In genomic region chr19:18274776-18275356, GRCh38 we compare ENCODE assay signal across 8 cellular contexts. TPM values are rescaled to one million over a fixed set of nuclear protein-coding genes. Genes with fewer than 3 reads are reported as not detected.
DNase-seq lines count a peak whose midpoint lies in the region; ATAC-seq, FAIRE-seq and TF ChIP-seq lines count a peak whose summit lies in the region.
"Had no signal": no experiment of that assay in that cellular context is flagged by ENCODE, and none has a peak within 500 bp of the region (broad histone marks: within the 10 kb centered on the region; RNA-seq: fewer than 3 reads in every experiment).

No MANE protein-coding gene starts in this region.

- peak; percentile 88 for FAIRE-seq in endothelial cell of umbilical vein (lab: Jason Lieb, UNC)

- H3K36me3 ChIP-seq in HCT116 (ENCODE audit: control insufficient read depth in 1 of 2, insufficient read depth in 2 of 2, low read length in 2 of 2) (0 out of 4 replicates have a peak, but pooled peaks cover 0 to 4% of the 10 kb centered on the region in 2 experiments), SJCRH30 (peaks cover 10% of the 10 kb centered on the region), endothelial cell of umbilical vein (ENCODE audit: control insufficient read depth in 2 of 2, extremely low read depth in 1 of 2, insufficient read depth in 2 of 2, low read length in 2 of 2) (peaks cover 0 to 2% of the 10 kb centered on the region in 2 experiments)

- H3K4me2 ChIP-seq in HCT116 (ENCODE audit: low read length) (peak overlapping the region; percentile 87), endothelial cell of umbilical vein (ENCODE audit: insufficient read depth, low read length) (peak overlapping the region; percentile 40)

- intact Hi-C loops in HCT116 (cut with micrococcal nuclease) (loop anchor here (1.0 to 5.0 kb wide), 3 partner anchors 30 to 83 kb away; partner anchors contain the start of gene PGPEP1), endothelial cell of umbilical vein (cut with micrococcal nuclease) (loop anchor here (5.0 kb wide), 1 partner anchor 67 kb away; the partner anchor contains the start of gene PGPEP1)

- RAD21 ChIA-PET in HCT116 (lab: Charles Lee; ENCODE audit: low non-redundant PET in 1 of 2, low total read pairs in 2 of 2, uncharacterized antibody in 2 of 2, unreplicated experiment in 2 of 2), result interaction anchor here (0.7 to 1.7 kb wide), 3 partner anchors 21 to 54 kb away, joined by 3 to 10 read pairs (median 3); no protein-coding TSS in a partner anchor

- BruUV-seq in HCT116 (replicated peaks; lab: Mats Ljungman, UMichigan) (no TSS peak), endothelial cell of umbilical vein (replicated peaks; lab: Mats Ljungman, UMichigan) (no TSS peak)

- peaks cover 57 to 72% of the 10 kb centered on the region in 2 experiments for H3K4me1 ChIP-seq in HCT116 (ENCODE audit: control insufficient read depth in 1 of 2, insufficient read depth in 2 of 2, low read length in 2 of 2)
- peaks cover 10% of the 10 kb centered on the region for H3K4me1 ChIP-seq in SJCRH30
- peaks cover 23% of the 10 kb centered on the region for H3K4me1 ChIP-seq in endothelial cell of umbilical vein (ENCODE audit: control insufficient read depth, extremely low read depth, insufficient read depth, low read length)

- TF ChIP-seq POLR2A in HCT116 (IDR thresholded peaks at IDR 0.05; ENCODE audit: borderline replicate concordance, extremely low read depth, insufficient read depth, insufficient read length) (no peak), endothelial cell of umbilical vein (IDR thresholded peaks at IDR 0.05; ENCODE audit: low read depth, low read length) (peak; percentile 54)

- H2AFZ ChIP-seq in HCT116 (ENCODE audit: low read depth, low read length, poor library complexity, severe bottlenecking), result no peak overlapping the region
- H2AFZ ChIP-seq in endothelial cell of umbilical vein (ENCODE audit: low read depth, low read length), result no peak overlapping the region

- ATAC-seq in HCT116, result peak; percentile 82
- no peak for ATAC-seq in GM18867 (IDR thresholded peaks at IDR 0.05; ENCODE audit: unreplicated experiment)
- no peak for ATAC-seq in HG02610 (IDR thresholded peaks at IDR 0.05; ENCODE audit: unreplicated experiment)
- no peak for ATAC-seq in GM21367 (IDR thresholded peaks at IDR 0.05; ENCODE audit: unreplicated experiment)

- CTCF ChIA-PET in HCT116 (lab: Charles Lee) (interaction anchor here (0.7 to 2.3 kb wide), 10 partner anchors 18 to 162 kb away, joined by 3 to 15 read pairs (median 3); a partner anchor contains a TSS), endothelial cell of umbilical vein (lab: Charles Lee) (interaction anchor here (1.0 to 3.8 kb wide), 11 partner anchors 23 to 136 kb away, joined by 3 to 38 read pairs (median 4); partner anchors contain the start of genes GDF15 and LSM4)

- dilution Hi-C loops in endothelial cell of umbilical vein (cut with MboI; ENCODE audit: extremely low pct_ligation_motif_present, low sequenced_read_pairs), result no loop called here

- no peak for TF ChIP-seq CTCF in HCT116 (IDR thresholded peaks at IDR 0.05 in 2 of 3, conservative IDR thresholded peaks at IDR 0.05 in 1 of 3; ENCODE audit: borderline replicate concordance in 1 of 3, insufficient read depth in 1 of 3, low read depth in 2 of 3, low read length in 2 of 3)
- no peak for TF ChIP-seq CTCF in endothelial cell of umbilical vein (IDR thresholded peaks at IDR 0.05; ENCODE audit: extremely low read depth in 1 of 2, insufficient read depth in 1 of 2, low read depth in 1 of 2, low read length in 2 of 2)

- DNase-seq in HCT116 (ENCODE audit: low read depth, low spot score), result no peak
- peak; percentile 59 to 62 for DNase-seq in SJCRH30
- DNase-seq in endothelial cell of umbilical vein (ENCODE audit: low read depth, low spot score), result peak; percentile 81
- DNase-seq in mucosa of gallbladder (ENCODE audit: low spot score), result peak; percentile 91

- H3K27me3 ChIP-seq in HCT116 (ENCODE audit: insufficient read depth, low read length) (no peaks in the 10 kb centered on the region), SJCRH30 (no peaks in the 10 kb centered on the region), endothelial cell of umbilical vein (ENCODE audit: control insufficient read depth in 2 of 2, insufficient read depth in 2 of 2, low read length in 2 of 2) (no peaks in the 10 kb centered on the region)

- H4K20me1 ChIP-seq in HCT116 (ENCODE audit: insufficient read depth) (no peaks in the 10 kb centered on the region), endothelial cell of umbilical vein (replicated peaks; ENCODE audit: control insufficient read depth, extremely low read depth, insufficient read depth, low read length) (peaks cover 5% of the 10 kb centered on the region)

- H3K27ac ChIP-seq in HCT116 (ENCODE audit: low read depth, low read length), result peak overlapping the region; percentile 92
- no peak overlapping the region for H3K27ac ChIP-seq in SJCRH30
- no peak overlapping the region for H3K27ac ChIP-seq in endothelial cell of umbilical vein (ENCODE audit: insufficient read depth, low read depth, low read length)
- H3K27ac ChIP-seq: VCaP had no signal

- H3K79me2 ChIP-seq in HCT116 (ENCODE audit: insufficient read depth, low read length), result peaks cover 24% of the 10 kb centered on the region
- H3K79me2 ChIP-seq in endothelial cell of umbilical vein (ENCODE audit: control insufficient read depth, insufficient read depth, low read length), result peaks cover 19% of the 10 kb centered on the region

- no peak for TF ChIP-seq RAD21 in HCT116 (IDR thresholded peaks at IDR 0.05; ENCODE audit: low read depth)

- H3K9me2 ChIP-seq in HCT116 (ENCODE audit: insufficient read depth), result no peaks in the 10 kb centered on the region

- H3K9me3 ChIP-seq in HCT116 (ENCODE audit: control insufficient read depth in 1 of 2, insufficient read depth in 1 of 2, low read depth in 1 of 2, low read length in 2 of 2) (no peaks in the 10 kb centered on the region), SJCRH30 (replicated peaks) (no peaks in the 10 kb centered on the region), endothelial cell of umbilical vein (replicated peaks; ENCODE audit: control insufficient read depth, insufficient read depth, low read length) (no peaks in the 10 kb centered on the region)

- H3K9me1 ChIP-seq in endothelial cell of umbilical vein (replicated peaks; ENCODE audit: control insufficient read depth, extremely low read depth, insufficient read depth, low read length), result no peaks in the 10 kb centered on the region

- POLR2A ChIA-PET in HCT116 (lab: Charles Lee) (interaction anchor here (0.6 to 5.3 kb wide), 14 partner anchors 17 to 142 kb away, joined by 3 to 24 read pairs (median 4); partner anchors contain the start of genes GDF15 and LSM4), endothelial cell of umbilical vein (lab: Charles Lee) (interaction anchor here (1.5 to 1.7 kb wide), 2 partner anchors 54 to 111 kb away, joined by 4 to 6 read pairs; partner anchors contain the start of gene GDF15)

- peak overlapping the region; percentile 1 to 47; a peak in 3 of 4 replicates for H3K4me3 ChIP-seq in HCT116 (replicated peaks in 1 of 2; ENCODE audit: low read depth in 1 of 2, low read length in 2 of 2)
- no peak overlapping the region for H3K4me3 ChIP-seq in SJCRH30
- no peak overlapping the region for H3K4me3 ChIP-seq in endothelial cell of umbilical vein (replicated peaks in 1 of 3; ENCODE audit: insufficient read depth in 1 of 3, low read depth in 1 of 3, low read length in 3 of 3)

- peak overlapping the region; percentile 66 for H3K9ac ChIP-seq in HCT116 (ENCODE audit: low read length)
- no peak overlapping the region for H3K9ac ChIP-seq in endothelial cell of umbilical vein (replicated peaks; ENCODE audit: extremely low read depth, insufficient read depth, low read length)

RNA-seq across cellular contexts. Expression of gene IQCN, which starts 0.6 kb away (rescaled TPM):
- total RNA-seq in HCT116 (2021; ENCODE audit: unreplicated experiment) (4.8 TPM), endothelial cell of umbilical vein (2.2 and 3.0 TPM in 2 replicates), mucosa of gallbladder (2.9 TPM)
- 1.9 and 2.7 TPM in 2 replicates for polyA plus RNA-seq in HCT116 (2012)
- total RNA-seq in SJCRH30 (2014; rRNA removed; shearing (Covaris generic)), result 0.03 and 0.06 TPM in 2 replicates
- polyA plus RNA-seq in endothelial cell of umbilical vein, result 1.5 and 2.1 TPM in 2 replicates
- 0.31 and 0.68 TPM in 2 replicates for polyA plus RNA-seq in endothelial cell of umbilical vein (2011; cell fraction: cytosol; rRNA removed)
- 5.8 and 9.5 TPM in 2 replicates for polyA plus RNA-seq in endothelial cell of umbilical vein (2011; cell fraction: nucleus; rRNA removed)
- polyA plus RNA-seq in endothelial cell of umbilical vein (2012), result 0.27 and 0.31 TPM in 2 replicates
- polyA minus RNA-seq in endothelial cell of umbilical vein, result 2.5 and 3.3 TPM in 2 replicates
- polyA minus RNA-seq in endothelial cell of umbilical vein (2011; cell fraction: cytosol; rRNA and poly(A)+ RNA removed), result 0.20 TPM
- polyA minus RNA-seq in endothelial cell of umbilical vein (2011; cell fraction: nucleus; rRNA and poly(A)+ RNA removed), result 4.6 and 5.6 TPM in 2 replicates

RNA-seq across cellular contexts. Expression of gene JUND, which starts 6.6 kb away (rescaled TPM):
- total RNA-seq in HCT116 (2021; ENCODE audit: unreplicated experiment) (221 TPM), endothelial cell of umbilical vein (130 and 137 TPM in 2 replicates), mucosa of gallbladder (303 TPM)
- 179 and 285 TPM in 2 replicates for polyA plus RNA-seq in HCT116 (2012)
- total RNA-seq in SJCRH30 (2014; rRNA removed; shearing (Covaris generic)), result 70.1 and 94.9 TPM in 2 replicates
- polyA plus RNA-seq in endothelial cell of umbilical vein, result 91.4 and 134 TPM in 2 replicates
- polyA plus RNA-seq in endothelial cell of umbilical vein (2011; cell fraction: cytosol; rRNA removed), result 58.3 and 136 TPM in 2 replicates
- polyA plus RNA-seq in endothelial cell of umbilical vein (2011; cell fraction: nucleus; rRNA removed), result 50.7 and 62.6 TPM in 2 replicates
- 30.6 and 63.7 TPM in 2 replicates for polyA plus RNA-seq in endothelial cell of umbilical vein (2012)
- polyA minus RNA-seq in endothelial cell of umbilical vein, result 77.5 and 83.7 TPM in 2 replicates
- 217 TPM for polyA minus RNA-seq in endothelial cell of umbilical vein (2011; cell fraction: cytosol; rRNA and poly(A)+ RNA removed)
- 49.7 and 109 TPM in 2 replicates for polyA minus RNA-seq in endothelial cell of umbilical vein (2011; cell fraction: nucleus; rRNA and poly(A)+ RNA removed)

RNA-seq across cellular contexts. Expression of gene LSM4, which starts 48.0 kb away (rescaled TPM):
- total RNA-seq in HCT116 (2021; ENCODE audit: unreplicated experiment), result 400 TPM
- polyA plus RNA-seq in HCT116 (2012), result 263 and 315 TPM in 2 replicates
- 378 and 427 TPM in 2 replicates for total RNA-seq in SJCRH30 (2014; rRNA removed; shearing (Covaris generic))
- total RNA-seq in endothelial cell of umbilical vein, result 103 and 118 TPM in 2 replicates
- 105 and 119 TPM in 2 replicates for polyA plus RNA-seq in endothelial cell of umbilical vein
- 78.6 and 101 TPM in 2 replicates for polyA plus RNA-seq in endothelial cell of umbilical vein (2011; cell fraction: cytosol; rRNA removed)
- polyA plus RNA-seq in endothelial cell of umbilical vein (2011; cell fraction: nucleus; rRNA removed), result 33.1 and 38.8 TPM in 2 replicates
- 75.9 and 93.7 TPM in 2 replicates for polyA plus RNA-seq in endothelial cell of umbilical vein (2012)
- 32.9 and 37.8 TPM in 2 replicates for polyA minus RNA-seq in endothelial cell of umbilical vein
- 84.7 TPM for polyA minus RNA-seq in endothelial cell of umbilical vein (2011; cell fraction: cytosol; rRNA and poly(A)+ RNA removed)
- 5.8 and 7.3 TPM in 2 replicates for polyA minus RNA-seq in endothelial cell of umbilical vein (2011; cell fraction: nucleus; rRNA and poly(A)+ RNA removed)
- 92.9 TPM for total RNA-seq in mucosa of gallbladder

RNA-seq across cellular contexts. Expression of gene PDE4C, which starts 48.6 kb away (rescaled TPM):
- total RNA-seq in HCT116 (2021; ENCODE audit: unreplicated experiment) (1.5 TPM), endothelial cell of umbilical vein (0.76 and 0.97 TPM in 2 replicates), mucosa of gallbladder (2.1 TPM)
- polyA plus RNA-seq in HCT116 (2012), result 0.46 and 0.52 TPM in 2 replicates
- total RNA-seq in SJCRH30 (2014; rRNA removed; shearing (Covaris generic)), result 0.81 and 1.3 TPM in 2 replicates
- 0.13 and 0.29 TPM in 2 replicates for polyA plus RNA-seq in endothelial cell of umbilical vein
- polyA plus RNA-seq in endothelial cell of umbilical vein (2011; cell fraction: cytosol; rRNA removed), result 0.06 and 0.07 TPM in 2 replicates
- polyA plus RNA-seq in endothelial cell of umbilical vein (2011; cell fraction: nucleus; rRNA removed), result 2.3 and 3.8 TPM in 2 replicates
- 0.30 TPM in 1 of 2 replicates, not detected in the other for polyA plus RNA-seq in endothelial cell of umbilical vein (2012)
- polyA minus RNA-seq in endothelial cell of umbilical vein, result 0.06 and 0.19 TPM in 2 replicates
- not detected for polyA minus RNA-seq in endothelial cell of umbilical vein (2011; cell fraction: cytosol; rRNA and poly(A)+ RNA removed)
- 0.77 and 1.8 TPM in 2 replicates for polyA minus RNA-seq in endothelial cell of umbilical vein (2011; cell fraction: nucleus; rRNA and poly(A)+ RNA removed)

Comparison
In these comparisons a context has a peak if more than half of its experiments do, and no peak if none do; other contexts are left out.
1. H3K4me3 ChIP-seq: peak in HCT116 (2 of 2); none in SJCRH30 (single experiment) and endothelial cell of umbilical vein (0 of 3).